15 cellular contexts compared by ENCODE assay signal in genomic region chr2:96152301-96153165, GRCh38. TPM values are rescaled to one million over a fixed set of nuclear protein-coding genes. Genes with fewer than 3 reads are reported as not detected.
A peak's percentile ranks its signal among the peaks of the same experiment; 100 is the strongest.
DNase-seq lines count a peak whose midpoint lies in the region; ATAC-seq, FAIRE-seq and TF ChIP-seq lines count a peak whose summit lies in the region.
"Had no signal": no experiment of that assay in that cellular context is flagged by ENCODE, and none has a peak within 500 bp of the region (broad histone marks: within the 10 kb centered on the region; RNA-seq: fewer than 3 reads in every experiment).

No MANE protein-coding gene starts in this region.

- peak overlapping the region; percentile 28 for H3K27ac ChIP-seq in HUES48 (ENCODE audit: low read depth, low read length)
- no peak overlapping the region for H3K27ac ChIP-seq in body of pancreas
- H3K27ac ChIP-seq: foreskin keratinocyte had no signal

- WGBS in body of pancreas, 2 donors = 68 to 79% methylated on average over 13 of the region's 13 CpGs

- H3K27me3 ChIP-seq in HUES48 (ENCODE audit: control insufficient read depth, insufficient read depth, low read length) (peaks cover 2% of the 10 kb centered on the region; the same call in 1 of the 2 replicates), body of pancreas (no peaks in the 10 kb centered on the region), neuron (ENCODE audit: insufficient read depth, low read length) (peaks cover 5% of the 10 kb centered on the region)

- TF ChIP-seq POLR2A in body of pancreas (IDR thresholded peaks at IDR 0.05) = no peak

- H3K9me3 ChIP-seq in HUES48 (ENCODE audit: control insufficient read depth, insufficient read depth, low read length) (no peaks in the 10 kb centered on the region), body of pancreas (no peaks in the 10 kb centered on the region), neuron (ENCODE audit: low read length) (no peaks in the 10 kb centered on the region)

- no peak overlapping the region for H3K9ac ChIP-seq in HUES48 (ENCODE audit: low read depth, low read length)

- ATAC-seq in body of pancreas = no peak
- ATAC-seq in GM19455 (IDR thresholded peaks at IDR 0.05; ENCODE audit: unreplicated experiment) = no peak
- ATAC-seq: foreskin keratinocyte, left colon had no signal

- TF ChIP-seq CTCF in D721Med (IDR thresholded peaks at IDR 0.05; ENCODE audit: insufficient read depth, missing control alignments) (no peak), body of pancreas (IDR thresholded peaks at IDR 0.05) (no peak)

- peak overlapping the region; percentile 1 for H2AFZ ChIP-seq in neuron (ENCODE audit: low read depth, low read length)

- intact Hi-C loops in body of pancreas (cut with DNase I) = no loop called here

- no peaks in the 10 kb centered on the region for H3K36me3 ChIP-seq in HUES48 (ENCODE audit: control insufficient read depth, insufficient read depth, low read length)
- no peaks in the 10 kb centered on the region for H3K36me3 ChIP-seq in body of pancreas (replicated peaks in 1 of 2; ENCODE audit: insufficient read depth in 1 of 2, low read depth in 2 of 2)
- no peaks in the 10 kb centered on the region for H3K36me3 ChIP-seq in neuron (ENCODE audit: insufficient read depth, low read length)

- H3K4me3 ChIP-seq in HUES48 (ENCODE audit: low read depth, low read length) (no peak overlapping the region), body of pancreas (no peak overlapping the region), neuron (ENCODE audit: low read length) (no peak overlapping the region)

- DNase-seq in D721Med (ENCODE audit: insufficient read length, low spot score) (peak; percentile 78), body of pancreas (peak in 3 of 4 donors; percentile 39 to 58 (median 45)), NCI-H2081 (lab: John Stamatoyannopoulos, UW) (no peak)
- DNase-seq in stimulated activated CD4-positive, alpha-beta T cell treated with anti-CD3 and anti-CD28 coated beads, Interleukin-15, amount 100 ng/mL, for 24 hours = no peak
- DNase-seq: activated CD4-positive, alpha-beta T cell treated with anti-CD3 and anti-CD28 coated beads for 4 hours; foreskin keratinocyte; NCI-H510A; SHP77; stimulated activated CD4-positive, alpha-beta T cell treated with anti-CD3 and anti-CD28 coated beads, Interleukin-2, amount 100 ng/mL, for 48 hours had no signal

- FAIRE-seq in D721Med (lab: Jason Lieb, UNC) = peak; percentile 35
- FAIRE-seq: GM19239 had no signal

- H3K4me1 ChIP-seq in HUES48 (ENCODE audit: control insufficient read depth, insufficient read depth, low read length) (peaks cover 21% of the 10 kb centered on the region), body of pancreas (peaks cover 3% of the 10 kb centered on the region), neuron (ENCODE audit: insufficient read depth, low read length) (peaks cover 32% of the 10 kb centered on the region)

RNA-seq across cellular contexts. Expression of gene DUSP2, which starts 7.3 kb away (rescaled TPM):
- 1 to 10 TPM; 6.0 to 9.2 TPM for total RNA-seq in body of pancreas

RNA-seq across cellular contexts. Expression of gene ASTL, which starts 14.2 kb away (rescaled TPM):
- not detected for total RNA-seq in body of pancreas
- total RNA-seq: dermis microvascular lymphatic vessel endothelial cell, foreskin keratinocyte had no signal

RNA-seq across cellular contexts. Expression of gene ADRA2B, which starts 36.2 kb away (rescaled TPM):
- under 1 TPM; under 0.01 to 0.26 TPM for total RNA-seq in body of pancreas

RNA-seq across cellular contexts. Expression of gene STARD7, which starts 56.1 kb away (rescaled TPM):
- total RNA-seq in body of pancreas = 10 to 100 TPM; 68.5 to 91.3 TPM

Comparison
In these comparisons a context has a peak if more than half of its experiments do, and no peak if none do; other contexts are left out.
1. DNase-seq: peak in D721Med (single experiment) and body of pancreas (3 of 4); none in NCI-H2081 (0 of 2) and stimulated activated CD4-positive, alpha-beta T cell treated with anti-CD3 and anti-CD28 coated beads, Interleukin-15, amount 100 ng/mL, for 24 hours (single experiment).